Comparison of ENCODE assay signal across 19 cellular contexts in genomic region chr7:37504791-37505190, GRCh38.
"Had no signal": no experiment of that assay in that cellular context is flagged by ENCODE, and none has a peak within 500 bp of the region (broad histone marks: within the 10 kb centered on the region; RNA-seq: fewer than 3 reads in every experiment).

No MANE protein-coding gene starts in this region.

- H3K4me3 ChIP-seq: body of pancreas, colonic mucosa, hepatocyte, ovary, right lobe of liver, SJCRH30, smooth muscle cell, stomach had no signal

- DNase-seq: activated CD4-positive, alpha-beta T cell treated with anti-CD3 and anti-CD28 coated beads, Interleukin-2, amount 50 U/mL, for 4 hours; activated gamma-delta T cell treated with Interleukin-2 at 50 U/mL for 16 hours; activated naive CD8-positive, alpha-beta T cell treated with anti-CD3 and anti-CD28 coated beads for 36 hours; amygdala; body of pancreas; colonic mucosa; islet precursor cell; mammary epithelial cell; ovary; right lobe of liver; SJCRH30; stimulated activated CD4-positive, alpha-beta T cell treated with anti-CD3 and anti-CD28 coated beads, Interleukin-4, amount 100 ng/mL, for 24 hours; stomach had no signal

- H3K4me1 Mint-ChIP-seq: activated naive CD8-positive, alpha-beta T cell treated with anti-CD3 and anti-CD28 coated beads for 36 hours; stimulated activated effector memory CD8-positive, alpha-beta T cell treated with anti-CD3 and anti-CD28 coated beads, Interleukin-12 subunit alpha, Interleukin-12 subunit beta, amount 100 ng/mL, for 72 hours had no signal

- H3K4me1 ChIP-seq: body of pancreas, colonic mucosa, right lobe of liver, SJCRH30, stomach had no signal

- H3K4me3 Mint-ChIP-seq: activated naive CD8-positive, alpha-beta T cell treated with anti-CD3 and anti-CD28 coated beads for 36 hours; activated T-helper 1 cell treated with anti-CD3 and anti-CD28 coated beads, Interleukin-12 subunit alpha, Interleukin-12 subunit beta, Interleukin-2, Interleukin-4 antibody, amounts not matched to agents 30 ng/mL and 10 ng/mL and 1 ng/mL, durations not matched to agents 14 hours and 24 hours and 36 hours; stimulated activated effector memory CD8-positive, alpha-beta T cell treated with anti-CD3 and anti-CD28 coated beads, Interleukin-12 subunit alpha, Interleukin-12 subunit beta, amount 100 ng/mL, for 72 hours had no signal

- ATAC-seq: body of pancreas; esophagus mucosa; left lobe of liver; right lobe of liver; stimulated activated effector memory CD8-positive, alpha-beta T cell treated with anti-CD3 and anti-CD28 coated beads, Interleukin-12 subunit alpha, Interleukin-12 subunit beta, amount 100 ng/mL, for 72 hours had no signal

- H3K27ac Mint-ChIP-seq: activated naive CD8-positive, alpha-beta T cell treated with anti-CD3 and anti-CD28 coated beads for 36 hours; activated T-helper 1 cell treated with anti-CD3 and anti-CD28 coated beads, Interleukin-12 subunit alpha, Interleukin-12 subunit beta, Interleukin-2, Interleukin-4 antibody, amounts not matched to agents 30 ng/mL and 10 ng/mL and 1 ng/mL, durations not matched to agents 14 hours and 24 hours and 36 hours; stimulated activated effector memory CD8-positive, alpha-beta T cell treated with anti-CD3 and anti-CD28 coated beads, Interleukin-12 subunit alpha, Interleukin-12 subunit beta, amount 100 ng/mL, for 72 hours had no signal

- H3K9me3 Mint-ChIP-seq: activated naive CD8-positive, alpha-beta T cell treated with anti-CD3 and anti-CD28 coated beads for 36 hours; activated T-helper 1 cell treated with anti-CD3 and anti-CD28 coated beads, Interleukin-12 subunit alpha, Interleukin-12 subunit beta, Interleukin-2, Interleukin-4 antibody, amounts not matched to agents 30 ng/mL and 10 ng/mL and 1 ng/mL, durations not matched to agents 14 hours and 24 hours and 36 hours; stimulated activated effector memory CD8-positive, alpha-beta T cell treated with anti-CD3 and anti-CD28 coated beads, Interleukin-12 subunit alpha, Interleukin-12 subunit beta, amount 100 ng/mL, for 72 hours had no signal

- H3K36me3 ChIP-seq: colonic mucosa, ovary, right lobe of liver, SJCRH30, stomach had no signal

- H3K27ac ChIP-seq: body of pancreas, colonic mucosa, hepatocyte, ovary, right lobe of liver, SJCRH30, stomach had no signal

- H3K9me3 ChIP-seq: body of pancreas, colonic mucosa, ovary, right lobe of liver, SJCRH30, stomach had no signal

- H3K27me3 Mint-ChIP-seq: activated naive CD8-positive, alpha-beta T cell treated with anti-CD3 and anti-CD28 coated beads for 36 hours had no signal

- H3K27me3 ChIP-seq: body of pancreas, colonic mucosa, hepatocyte, ovary, right lobe of liver, SJCRH30, stomach had no signal

- H3K36me3 Mint-ChIP-seq: activated naive CD8-positive, alpha-beta T cell treated with anti-CD3 and anti-CD28 coated beads for 36 hours; stimulated activated effector memory CD8-positive, alpha-beta T cell treated with anti-CD3 and anti-CD28 coated beads, Interleukin-12 subunit alpha, Interleukin-12 subunit beta, amount 100 ng/mL, for 72 hours had no signal
